ENCODE assay signal across 8 cellular contexts in the genomic region with DNA sequence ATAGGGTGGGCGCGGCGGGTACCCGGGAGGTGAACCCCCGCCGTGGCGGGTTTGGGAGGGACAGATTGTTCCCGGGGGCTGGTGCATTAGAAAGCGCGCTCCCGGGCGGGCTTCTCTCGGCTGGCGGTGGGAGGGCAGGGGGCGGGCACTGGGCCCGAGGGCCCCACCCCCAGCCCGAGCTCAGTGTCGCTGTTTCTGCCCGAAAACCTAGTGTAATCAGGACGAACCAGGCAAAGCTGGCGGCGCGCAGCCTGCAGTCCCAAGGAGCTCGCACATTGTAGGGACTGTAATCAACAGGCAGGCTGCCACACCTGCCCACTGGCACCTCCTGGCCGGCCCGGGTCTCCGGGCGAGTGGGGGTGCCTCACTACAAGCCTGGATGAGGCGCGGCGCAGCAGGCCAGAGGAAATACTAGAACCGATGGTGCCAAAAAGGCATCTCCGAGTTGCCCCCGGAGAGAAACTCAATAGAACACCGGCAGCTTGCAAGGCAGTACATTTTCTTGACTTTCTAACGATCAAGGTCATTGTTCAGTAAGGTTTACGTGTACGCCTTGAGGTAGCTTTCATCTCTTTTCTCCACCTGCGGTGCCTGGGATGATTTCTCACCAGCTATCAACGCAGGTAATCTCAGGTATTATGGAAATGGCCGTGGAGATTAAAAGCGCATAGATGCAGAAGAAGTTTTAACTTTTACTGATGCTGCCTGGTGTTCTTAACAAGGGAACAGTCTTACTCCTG. TPM values are rescaled to one million over a fixed set of nuclear protein-coding genes. Genes with fewer than 3 reads are reported as not detected.
A peak's percentile ranks its signal among the peaks of the same experiment; 100 is the strongest.
DNase-seq lines count a peak whose midpoint lies in the region; ATAC-seq and TF ChIP-seq lines count a peak whose summit lies in the region.

No MANE protein-coding gene starts in this region.

- no peaks in the 10 kb centered on the region for H3K9me3 Mint-ChIP-seq in CD8-positive, alpha-beta memory T cell
- H3K9me3 Mint-ChIP-seq in nephron progenitor cell, result peaks cover 4% of the 10 kb centered on the region
- no peaks in the 10 kb centered on the region for H3K9me3 Mint-ChIP-seq in stimulated activated naive CD8-positive, alpha-beta T cell treated with anti-CD3 and anti-CD28 coated beads, Interleukin-15, amount 100 ng/mL, for 72 hours

- H3K27ac Mint-ChIP-seq in CD8-positive, alpha-beta memory T cell, result peak overlapping the region in 1 of 8 donors; percentile 43
- no peak overlapping the region for H3K27ac Mint-ChIP-seq in nephron progenitor cell
- H3K27ac Mint-ChIP-seq in stimulated activated naive CD8-positive, alpha-beta T cell treated with anti-CD3 and anti-CD28 coated beads, Interleukin-15, amount 100 ng/mL, for 72 hours, result no peak overlapping the region

- H3K4me1 Mint-ChIP-seq in CD8-positive, alpha-beta memory T cell, result peaks cover 8 to 13% (median 9%) of the 10 kb centered on the region in 3 donors
- peaks cover 16% of the 10 kb centered on the region for H3K4me1 Mint-ChIP-seq in nephron progenitor cell
- no peaks in the 10 kb centered on the region for H3K4me1 Mint-ChIP-seq in stimulated activated naive CD8-positive, alpha-beta T cell treated with anti-CD3 and anti-CD28 coated beads, Interleukin-15, amount 100 ng/mL, for 72 hours

- POLR2A ChIA-PET in CD8-positive, alpha-beta memory T cell (lab: Charles Lee), result no interaction called here
- POLR2A ChIA-PET in HEK293T (lab: Yijun Ruan, JAX), result interaction anchor here (0.6 to 1.5 kb wide), 8 partner anchors 11 to 118 kb away, joined by 3 to 8 read pairs (median 4); no protein-coding TSS in a partner anchor

- H3K4me3 ChIP-seq in CD8-positive, alpha-beta memory T cell (ENCODE audit: low read length), result peak overlapping the region; percentile 54

- H3K36me3 ChIP-seq in CD8-positive, alpha-beta memory T cell (ENCODE audit: insufficient read depth, low read length), result no peaks in the 10 kb centered on the region

- no peak for TF ChIP-seq CTCF in nephron progenitor cell (IDR thresholded peaks at IDR 0.05)

- H3K4me1 ChIP-seq in CD8-positive, alpha-beta memory T cell (ENCODE audit: insufficient read depth, low read length), result peaks cover 6% of the 10 kb centered on the region

- no peaks in the 10 kb centered on the region for H3K9me3 ChIP-seq in CD8-positive, alpha-beta memory T cell (ENCODE audit: low read length)

- H3K4me3 Mint-ChIP-seq in CD8-positive, alpha-beta memory T cell, result peak overlapping the region; percentile 71 to 92 (median 86)
- peak overlapping the region; percentile 86 for H3K4me3 Mint-ChIP-seq in nephron progenitor cell
- peak overlapping the region; percentile 88 to 90 for H3K4me3 Mint-ChIP-seq in stimulated activated naive CD8-positive, alpha-beta T cell treated with anti-CD3 and anti-CD28 coated beads, Interleukin-15, amount 100 ng/mL, for 72 hours

- DNase-seq in CD8-positive, alpha-beta memory T cell, result peak; percentile 33 to 58 (median 44)
- DNase-seq in HEK293T (ENCODE audit: extremely low spot score) (peak; percentile 77), NCI-H748 treated with DMSO at 0.1 percent for 48 hours (lab: John Stamatoyannopoulos, UW) (peak; percentile 64), activated T-cell treated with anti-CD3 and anti-CD28 coated beads for 24 hours (ENCODE audit: low read depth) (peak; percentile 48), nephron progenitor cell (peak; percentile 74)
- peak; percentile 58 to 59 for DNase-seq in stimulated activated naive CD8-positive, alpha-beta T cell treated with anti-CD3 and anti-CD28 coated beads, Interleukin-15, amount 100 ng/mL, for 72 hours

- H3K27me3 ChIP-seq in CD8-positive, alpha-beta memory T cell (ENCODE audit: insufficient read depth, low read length, poor library complexity, severe bottlenecking), result peaks cover 10% of the 10 kb centered on the region

- ATAC-seq in esophagus mucosa (peak; percentile 48), GM21526 (IDR thresholded peaks at IDR 0.05; ENCODE audit: low FRiP score, unreplicated experiment) (no peak)
- ATAC-seq in stimulated activated naive CD8-positive, alpha-beta T cell treated with anti-CD3 and anti-CD28 coated beads, Interleukin-15, amount 100 ng/mL, for 72 hours, result peak; percentile 83

- peaks cover 35 to 64% of the 10 kb centered on the region in 2 donors for H3K27me3 Mint-ChIP-seq in CD8-positive, alpha-beta memory T cell
- H3K27me3 Mint-ChIP-seq in nephron progenitor cell (ENCODE audit: low read depth, poor library complexity), result peaks cover 95% of the 10 kb centered on the region
- H3K27me3 Mint-ChIP-seq in stimulated activated naive CD8-positive, alpha-beta T cell treated with anti-CD3 and anti-CD28 coated beads, Interleukin-15, amount 100 ng/mL, for 72 hours, result peaks cover 48% of the 10 kb centered on the region

- H3K27ac ChIP-seq in CD8-positive, alpha-beta memory T cell (ENCODE audit: low read depth, low read length), result no peak overlapping the region

- peaks cover 0 to 2% (median 0%) of the 10 kb centered on the region in 3 donors for H3K36me3 Mint-ChIP-seq in CD8-positive, alpha-beta memory T cell
- no peaks in the 10 kb centered on the region for H3K36me3 Mint-ChIP-seq in nephron progenitor cell (ENCODE audit: low read depth)

- CTCF ChIA-PET in CD8-positive, alpha-beta memory T cell (lab: Charles Lee), result interaction anchor here (1.6 to 5.5 kb wide), 4 partner anchors 11 to 116 kb away, joined by 4 to 33 read pairs (median 8); no protein-coding TSS in a partner anchor
- CTCF ChIA-PET in HEK293T (lab: Yijun Ruan, JAX), result interaction anchor here (0.6 to 5.1 kb wide), 6 partner anchors 10 to 57 kb away, joined by 3 to 30 read pairs (median 11); no protein-coding TSS in a partner anchor

TF ChIP-seq in HEK293T, 16 proteins besides CTCF, POLR2A, EP300 and RAD21:
- TF ChIP-seq FOXM1 (IDR thresholded peaks at IDR 0.05; ENCODE audit: borderline replicate concordance) (no peak), L3MBTL2 (conservative IDR thresholded peaks at IDR 0.05) (peak; percentile 10; the same call in 1 of the 2 replicates)

RNA-seq across cellular contexts. Expression of gene SPTB, which starts 0.8 kb away (rescaled TPM):
- total RNA-seq in CD8-positive, alpha-beta memory T cell, result under 1 TPM; 0.15 to 0.18 TPM
- 0.09 TPM for polyA plus RNA-seq in CD8-positive, alpha-beta memory T cell
- 0.08 TPM for total RNA-seq in esophagus mucosa

RNA-seq across cellular contexts. Expression of gene CHURC1, which starts 33.7 kb away (rescaled TPM):
- 10 to 100 TPM; 44.0 to 54.8 TPM for total RNA-seq in CD8-positive, alpha-beta memory T cell
- 171 TPM for polyA plus RNA-seq in CD8-positive, alpha-beta memory T cell
- total RNA-seq in esophagus mucosa, result 38.6 TPM
